ENCODE assay signal across 14 cellular contexts in genomic region chr9:121839726-121840500, GRCh38.
DNase-seq lines count a peak whose midpoint lies in the region; ATAC-seq and TF ChIP-seq lines count a peak whose summit lies in the region.
"Had no signal": no experiment of that assay in that cellular context is flagged by ENCODE, and none has a peak within 500 bp of the region (broad histone marks: within the 10 kb centered on the region; RNA-seq: fewer than 3 reads in every experiment).

No MANE protein-coding gene starts in this region.

- H3K27ac ChIP-seq in BLaER1 treated with 17β-estradiol and CSF1 and Interleukin-3, amounts not matched to agents 10 nM and 100 nM: no peak overlapping the region
- no peak overlapping the region for H3K27ac ChIP-seq in A673 (ENCODE audit: low read depth, low read length, poor library complexity, severe bottlenecking)
- no peak overlapping the region for H3K27ac ChIP-seq in brain microvascular endothelial cell
- H3K27ac ChIP-seq: esophagus muscularis mucosa, upper lobe of left lung had no signal

- H3K9me3 ChIP-seq in BLaER1 treated with 17β-estradiol and CSF1 and Interleukin-3, amounts not matched to agents 10 nM and 100 nM (replicated peaks in 1 of 11): peaks cover 11 to 18% (median 15%) of the 10 kb centered on the region in 11 experiments; a peak in 20 of 22 replicates
- H3K9me3 ChIP-seq in A673 (ENCODE audit: low read depth, low read length, poor library complexity, severe bottlenecking): no peaks in the 10 kb centered on the region
- H3K9me3 ChIP-seq: BE2C, esophagus muscularis mucosa, mucosa of descending colon, upper lobe of left lung had no signal

- H3K27ac Mint-ChIP-seq in activated naive CD8-positive, alpha-beta T cell treated with anti-CD3 and anti-CD28 coated beads, Interleukin-2, amount 50 U/mL, for 24 hours: no peak overlapping the region

- peaks cover 20% of the 10 kb centered on the region for H3K4me1 Mint-ChIP-seq in activated naive CD8-positive, alpha-beta T cell treated with anti-CD3 and anti-CD28 coated beads, Interleukin-2, amount 50 U/mL, for 24 hours

- ATAC-seq in GM18511 (IDR thresholded peaks at IDR 0.05; ENCODE audit: unreplicated experiment) (peak; percentile 77), HG02884 (IDR thresholded peaks at IDR 0.05; ENCODE audit: unreplicated experiment) (peak; percentile 90)
- peak; percentile 60 for ATAC-seq in activated naive CD8-positive, alpha-beta T cell treated with anti-CD3 and anti-CD28 coated beads, Interleukin-2, amount 50 U/mL, for 24 hours
- ATAC-seq: mucosa of descending colon had no signal

- H3K4me2 ChIP-seq in BLaER1 treated with 17β-estradiol and CSF1 and Interleukin-3, amounts not matched to agents 10 nM and 100 nM: peak overlapping the region in 8 of 11 experiments; percentile 20 to 65 (median 45); a peak in 12 of 22 replicates

- POLR2A ChIA-PET in A673 (lab: Charles Lee; ENCODE audit: low non-redundant PET): no interaction called here

- no peaks in the 10 kb centered on the region for H3K36me3 Mint-ChIP-seq in activated naive CD8-positive, alpha-beta T cell treated with anti-CD3 and anti-CD28 coated beads, Interleukin-2, amount 50 U/mL, for 24 hours (ENCODE audit: low read depth)

- intact Hi-C loops in A673 (cut with micrococcal nuclease; ENCODE audit: unreplicated experiment): loop anchor here (5.0 kb wide), 1 partner anchor 152 kb away; no protein-coding TSS in a partner anchor

- peaks cover 3% of the 10 kb centered on the region for H3K27me3 Mint-ChIP-seq in activated naive CD8-positive, alpha-beta T cell treated with anti-CD3 and anti-CD28 coated beads, Interleukin-2, amount 50 U/mL, for 24 hours

- no peaks in the 10 kb centered on the region for H3K27me3 ChIP-seq in BLaER1 treated with 17β-estradiol and CSF1 and Interleukin-3, amounts not matched to agents 10 nM and 100 nM
- H3K27me3 ChIP-seq in A673 (replicated peaks; ENCODE audit: insufficient read depth, low read depth, low read length, poor library complexity): no peaks in the 10 kb centered on the region
- H3K27me3 ChIP-seq in brain microvascular endothelial cell (replicated peaks): no peaks in the 10 kb centered on the region
- H3K27me3 ChIP-seq: BE2C, esophagus muscularis mucosa, upper lobe of left lung had no signal

- H3K9ac ChIP-seq in BLaER1 treated with 17β-estradiol and CSF1 and Interleukin-3, amounts not matched to agents 10 nM and 100 nM: no peak overlapping the region

- DNase-seq in activated naive CD8-positive, alpha-beta T cell treated with anti-CD3 and anti-CD28 coated beads, Interleukin-2, amount 50 U/mL, for 24 hours: no peak
- DNase-seq in A673 (ENCODE audit: low spot score) (no peak), DMS114 treated with DMSO at 0.1 percent for 48 hours (lab: John Stamatoyannopoulos, UW; ENCODE audit: unreplicated experiment) (no peak), 8988T (no peak), brain microvascular endothelial cell (no peak)
- DNase-seq: activated gamma-delta T cell treated with Interleukin-2 at 50 U/mL for 16 hours, BE2C, mucosa of descending colon, NCI-H446 had no signal

- H3K4me1 ChIP-seq in BLaER1 treated with 17β-estradiol and CSF1 and Interleukin-3, amounts not matched to agents 10 nM and 100 nM: peaks cover 0 to 37% (median 21%) of the 10 kb centered on the region in 10 experiments; a peak in 13 of 20 replicates
- no peaks in the 10 kb centered on the region for H3K4me1 ChIP-seq in A673 (ENCODE audit: insufficient read depth, low read length, poor library complexity, severe bottlenecking)
- H3K4me1 ChIP-seq: BE2C, upper lobe of left lung had no signal

- CTCF ChIA-PET in A673 (lab: Charles Lee): no interaction called here

- no peak overlapping the region for H3K4me3 ChIP-seq in BLaER1 treated with 17β-estradiol and CSF1 and Interleukin-3, amounts not matched to agents 10 nM and 100 nM
- H3K4me3 ChIP-seq in A673 (ENCODE audit: low read depth, low read length, poor library complexity, severe bottlenecking) (no peak overlapping the region), brain microvascular endothelial cell (ENCODE audit: low read depth, low read length) (no peak overlapping the region)
- H3K4me3 ChIP-seq: esophagus muscularis mucosa, mucosa of descending colon, upper lobe of left lung had no signal

- no peak overlapping the region for H3K4me3 Mint-ChIP-seq in activated naive CD8-positive, alpha-beta T cell treated with anti-CD3 and anti-CD28 coated beads, Interleukin-2, amount 50 U/mL, for 24 hours

- H4K20me1 ChIP-seq in BLaER1 treated with 17β-estradiol and CSF1 and Interleukin-3, amounts not matched to agents 10 nM and 100 nM: no peaks in the 10 kb centered on the region; a peak in 1 of 22 replicates

- in situ Hi-C loops in brain microvascular endothelial cell (cut with HindIII; ENCODE audit: low pct_ligation_motif_present, low sequenced_read_pairs): no loop called here

- no peak for TF ChIP-seq CTCF in A673 (conservative IDR thresholded peaks at IDR 0.05; ENCODE audit: low read depth, low read length)
- TF ChIP-seq CTCF in brain microvascular endothelial cell (IDR thresholded peaks at IDR 0.05; ENCODE audit: low read depth, low read length, missing control alignments): no peak

- 0 out of 22 replicates have a peak, but pooled peaks cover 0 to 4% (median 0%) of the 10 kb centered on the region in 11 experiments for H3K36me3 ChIP-seq in BLaER1 treated with 17β-estradiol and CSF1 and Interleukin-3, amounts not matched to agents 10 nM and 100 nM
- H3K36me3 ChIP-seq in A673 (ENCODE audit: insufficient read depth, low read length, poor library complexity, severe bottlenecking): no peaks in the 10 kb centered on the region
- H3K36me3 ChIP-seq in brain microvascular endothelial cell (replicated peaks): no peaks in the 10 kb centered on the region
- H3K36me3 ChIP-seq: BE2C, upper lobe of left lung had no signal

- no TSS peak for BruUV-seq in A673 (replicated peaks; lab: Mats Ljungman, UMichigan)

- peaks cover 11% of the 10 kb centered on the region for H3K9me3 Mint-ChIP-seq in activated naive CD8-positive, alpha-beta T cell treated with anti-CD3 and anti-CD28 coated beads, Interleukin-2, amount 50 U/mL, for 24 hours
